9 cellular contexts compared by ENCODE assay signal in genomic region chr6:157456524-157456829, GRCh38.
DNase-seq lines count a peak whose midpoint lies in the region; ATAC-seq and TF ChIP-seq lines count a peak whose summit lies in the region.
"Had no signal": no experiment of that assay in that cellular context is flagged by ENCODE, and none has a peak within 500 bp of the region (broad histone marks: within the 10 kb centered on the region; RNA-seq: fewer than 3 reads in every experiment).

No MANE protein-coding gene starts in this region.

- H2BK120ac ChIP-seq in trophoblast cell (ENCODE audit: insufficient read depth, low read length, poor library complexity): no peak overlapping the region

- no peak overlapping the region for H3K27ac ChIP-seq in trophoblast cell (ENCODE audit: low read depth, low read length)
- H3K27ac ChIP-seq in SK-N-SH (ENCODE audit: low read depth in 2 of 2, low read length in 1 of 2): no peak overlapping the region
- H3K27ac ChIP-seq: A549 had no signal

- no peak overlapping the region for H2BK12ac ChIP-seq in trophoblast cell (ENCODE audit: low read length)

- H3K14ac ChIP-seq in trophoblast cell (ENCODE audit: low read length): no peak overlapping the region

- H2AK5ac ChIP-seq in trophoblast cell (ENCODE audit: low read length): no peak overlapping the region

- H3K4ac ChIP-seq in trophoblast cell (ENCODE audit: low read depth, low read length): no peak overlapping the region

- no CpG with 5 or more reads among the region's 4 CpGs for WGBS in trophoblast cell (ENCODE audit: extremely low coverage, insufficient coverage, insufficient read length)
- WGBS in SK-N-SH (ENCODE audit: low lambda C conversion rate): 88% methylated on average over 4 of the region's 4 CpGs

- no peaks in the 10 kb centered on the region for H3K9me3 Mint-ChIP-seq in activated CD4-positive, alpha-beta T cell treated with anti-CD3 and anti-CD28 coated beads for 36 hours (ENCODE audit: low read depth)
- H3K9me3 Mint-ChIP-seq in WTC11: no peaks in the 10 kb centered on the region

- H3F3A ChIP-seq in SK-N-SH (replicated peaks; ENCODE audit: insufficient read depth): peaks cover 8% of the 10 kb centered on the region

- H3K36me3 Mint-ChIP-seq in activated CD4-positive, alpha-beta T cell treated with anti-CD3 and anti-CD28 coated beads for 36 hours (ENCODE audit: low read depth): no peaks in the 10 kb centered on the region
- no peaks in the 10 kb centered on the region for H3K36me3 Mint-ChIP-seq in WTC11

- H4K91ac ChIP-seq in trophoblast cell (ENCODE audit: low read depth, low read length): no peak overlapping the region

- CTCF ChIA-PET in activated CD4-positive, alpha-beta T cell treated with anti-CD3 and anti-CD28 coated beads for 36 hours (lab: Charles Lee): interaction anchor here (0.6 kb wide), 1 partner anchor 113 kb away, joined by 3 read pairs; no protein-coding TSS in a partner anchor
- CTCF ChIA-PET in WTC11 (lab: Charles Lee): no interaction called here
- CTCF ChIA-PET in SK-N-SH (lab: Yijun Ruan, JAX): no interaction called here

- no peak overlapping the region for H2AFZ ChIP-seq in trophoblast cell (ENCODE audit: insufficient read depth, low read length, poor library complexity)
- no peak overlapping the region for H2AFZ ChIP-seq in SK-N-SH (ENCODE audit: low read depth)

- H3K27me3 ChIP-seq in trophoblast cell (ENCODE audit: insufficient read depth, low read length) (no peaks in the 10 kb centered on the region), SK-N-SH (ENCODE audit: insufficient read depth) (no peaks in the 10 kb centered on the region)

- H3K9me2 ChIP-seq in SK-N-SH: no peaks in the 10 kb centered on the region

- peaks cover 40% of the 10 kb centered on the region for H3K4me1 Mint-ChIP-seq in activated CD4-positive, alpha-beta T cell treated with anti-CD3 and anti-CD28 coated beads for 36 hours
- H3K4me1 Mint-ChIP-seq in WTC11: peaks cover 34% of the 10 kb centered on the region

- H4K20me1 ChIP-seq in SK-N-SH (ENCODE audit: insufficient read depth): no peaks in the 10 kb centered on the region

- no peak overlapping the region for H3K23ac ChIP-seq in trophoblast cell (ENCODE audit: low read length)

- no peak overlapping the region for H4K12ac ChIP-seq in trophoblast cell (ENCODE audit: low read depth, low read length)

- no peak for TF ChIP-seq EP300 in SK-N-SH (IDR thresholded peaks at IDR 0.05; ENCODE audit: borderline replicate concordance in 1 of 2, low read depth in 1 of 2, low read length in 1 of 2)

- no peak overlapping the region for H3K9ac ChIP-seq in trophoblast cell (ENCODE audit: low read length)
- no peak overlapping the region for H3K9ac ChIP-seq in SK-N-SH

- intact Hi-C loops in activated CD4-positive, alpha-beta T cell treated with anti-CD3 and anti-CD28 coated beads for 36 hours (cut with DNase I, micrococcal nuclease): loop anchor here in 1 of 2 experiments (2.0 kb wide), 1 partner anchor 134 kb away; the partner anchor contains the start of gene TMEM242
- intact Hi-C loops in Right ventricle myocardium inferior (cut with DNase I): no loop called here

- no peaks in the 10 kb centered on the region for H3K27me3 Mint-ChIP-seq in activated CD4-positive, alpha-beta T cell treated with anti-CD3 and anti-CD28 coated beads for 36 hours
- H3K27me3 Mint-ChIP-seq in WTC11 (ENCODE audit: low read depth): no peaks in the 10 kb centered on the region

- TF ChIP-seq CTCF in WTC11 (IDR thresholded peaks at IDR 0.05) (no peak), SK-N-SH (IDR thresholded peaks at IDR 0.05) (no peak)

- TF ChIP-seq RAD21 in SK-N-SH (IDR thresholded peaks at IDR 0.05; ENCODE audit: low read length): no peak

- no peak overlapping the region for H3K4me3 Mint-ChIP-seq in activated CD4-positive, alpha-beta T cell treated with anti-CD3 and anti-CD28 coated beads for 36 hours
- no peak overlapping the region for H3K4me3 Mint-ChIP-seq in WTC11

- H3K4me1 ChIP-seq in trophoblast cell (ENCODE audit: control insufficient read depth in 1 of 2, insufficient read depth in 2 of 2, low read length in 2 of 2): peaks cover 3 to 13% of the 10 kb centered on the region in 2 experiments
- H3K4me1 ChIP-seq in SK-N-SH (ENCODE audit: control insufficient read depth in 1 of 2, insufficient read depth in 2 of 2, low read depth in 1 of 2, low read length in 1 of 2): peaks cover 3 to 4% of the 10 kb centered on the region in 2 experiments; a peak in 1 of 4 replicates
- H3K4me1 ChIP-seq: A549 had no signal

- H3K4me3 ChIP-seq in trophoblast cell (ENCODE audit: low read depth, low read length) (no peak overlapping the region), SK-N-SH (ENCODE audit: low read depth in 2 of 2, low read length in 1 of 2) (no peak overlapping the region)
- H3K4me3 ChIP-seq: A549 had no signal

- POLR2A ChIA-PET in activated CD4-positive, alpha-beta T cell treated with anti-CD3 and anti-CD28 coated beads for 36 hours (lab: Charles Lee): no interaction called here
- POLR2A ChIA-PET in WTC11 (lab: Charles Lee): no interaction called here
- POLR2A ChIA-PET in SK-N-SH (lab: Yijun Ruan, JAX): no interaction called here

- H3K79me2 ChIP-seq in trophoblast cell (ENCODE audit: control insufficient read depth, insufficient read depth, low read length, poor library complexity) (no peaks in the 10 kb centered on the region), SK-N-SH (ENCODE audit: insufficient read depth) (no peaks in the 10 kb centered on the region)

- no peaks in the 10 kb centered on the region for H3K9me3 ChIP-seq in trophoblast cell (ENCODE audit: insufficient read depth, low read depth, low read length)
- no peaks in the 10 kb centered on the region for H3K9me3 ChIP-seq in SK-N-SH
- H3K9me3 ChIP-seq: A549 had no signal

- peak; percentile 42 for ATAC-seq in activated CD4-positive, alpha-beta T cell treated with anti-CD3 and anti-CD28 coated beads for 36 hours
- ATAC-seq in HG02884 (IDR thresholded peaks at IDR 0.05; ENCODE audit: unreplicated experiment): peak; percentile 47
- no peak; the same call in 1 of the 2 replicates for ATAC-seq in WTC11
- no peak for ATAC-seq in Right ventricle myocardium inferior
- ATAC-seq: A549 had no signal

- no peak overlapping the region for H2BK5ac ChIP-seq in trophoblast cell (ENCODE audit: low read depth, low read length, poor library complexity)

- H3K36me3 ChIP-seq in trophoblast cell (ENCODE audit: control insufficient read depth in 1 of 2, insufficient read depth in 2 of 2, low read length in 2 of 2) (no peaks in the 10 kb centered on the region), SK-N-SH (replicated peaks in 1 of 2; ENCODE audit: control insufficient read depth in 1 of 2, insufficient read depth in 2 of 2, low read length in 1 of 2) (no peaks in the 10 kb centered on the region)

- H3K18ac ChIP-seq in trophoblast cell (ENCODE audit: low read length): no peak overlapping the region

- peak overlapping the region; percentile 52 for H3K27ac Mint-ChIP-seq in activated CD4-positive, alpha-beta T cell treated with anti-CD3 and anti-CD28 coated beads for 36 hours
- 0 out of 2 replicates have a peak overlapping the region, but pooled peaks have one; percentile 3 for H3K27ac Mint-ChIP-seq in WTC11

- H4K8ac ChIP-seq in trophoblast cell (ENCODE audit: low read depth, low read length): no peak overlapping the region

- no peak overlapping the region for H3K4me2 ChIP-seq in trophoblast cell (ENCODE audit: low read length)
- H3K4me2 ChIP-seq in SK-N-SH: no peak overlapping the region
- H3K4me2 ChIP-seq: A549 had no signal

- peak; percentile 52 for DNase-seq in activated CD4-positive, alpha-beta T cell treated with anti-CD3 and anti-CD28 coated beads for 36 hours
- no peak for DNase-seq in activated CD4-positive, alpha-beta T cell treated with anti-CD3 and anti-CD28 coated beads for 4 hours
- no peak for DNase-seq in WTC11 (ENCODE audit: low spot score)
- peak; percentile 32 to 92 for DNase-seq in trophoblast cell
- no peak for DNase-seq in SK-N-SH
- DNase-seq in Right ventricle myocardium inferior (ENCODE audit: missing footprints): no peak
- DNase-seq in stimulated activated CD4-positive, alpha-beta T cell treated with anti-CD3 and anti-CD28 coated beads, Interleukin-4, amount 100 ng/mL, for 24 hours: no peak

- peaks cover under 1% of the 10 kb centered on the region for H3K79me1 ChIP-seq in trophoblast cell (ENCODE audit: low read length)

TF ChIP-seq in WTC11, 78 proteins besides CTCF, POLR2A, EP300 and RAD21 (continues in another document):
- TF ChIP-seq CREM (CRISPR knock-in tag; IDR thresholded peaks at IDR 0.05): no peak
- no peak for TF ChIP-seq JAZF1 (CRISPR knock-in tag; IDR thresholded peaks at IDR 0.05)
- TF ChIP-seq SMAD3 (CRISPR knock-in tag; IDR thresholded peaks at IDR 0.05; ENCODE audit: borderline replicate concordance): no peak
- TF ChIP-seq ATF2 (CRISPR knock-in tag; IDR thresholded peaks at IDR 0.05; ENCODE audit: borderline replicate concordance, low read depth): no peak
- no peak for TF ChIP-seq TEAD4 (CRISPR knock-in tag; IDR thresholded peaks at IDR 0.05)

TF ChIP-seq in SK-N-SH, 30 proteins besides CTCF, POLR2A, EP300 and RAD21 (continues in another document):
- TF ChIP-seq, protein P1, sequence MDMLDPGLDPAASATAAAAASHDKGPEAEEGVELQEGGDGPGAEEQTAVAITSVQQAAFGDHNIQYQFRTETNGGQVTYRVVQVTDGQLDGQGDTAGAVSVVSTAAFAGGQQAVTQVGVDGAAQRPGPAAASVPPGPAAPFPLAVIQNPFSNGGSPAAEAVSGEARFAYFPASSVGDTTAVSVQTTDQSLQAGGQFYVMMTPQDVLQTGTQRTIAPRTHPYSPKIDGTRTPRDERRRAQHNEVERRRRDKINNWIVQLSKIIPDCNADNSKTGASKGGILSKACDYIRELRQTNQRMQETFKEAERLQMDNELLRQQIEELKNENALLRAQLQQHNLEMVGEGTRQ (IDR thresholded peaks at IDR 0.05; ENCODE audit: borderline replicate concordance, low read depth, low read length): no peak
- TF ChIP-seq SIN3A (IDR thresholded peaks at IDR 0.05; ENCODE audit: borderline replicate concordance, low read depth, low read length) (no peak), IRF3 (IDR thresholded peaks at IDR 0.05; ENCODE audit: low read depth, low read length) (no peak), SMC3 (IDR thresholded peaks at IDR 0.05; ENCODE audit: low read depth, low read length) (no peak), RXRA (IDR thresholded peaks at IDR 0.05; ENCODE audit: borderline replicate concordance, low read depth) (no peak), POLR2AphosphoS5 (IDR thresholded peaks at IDR 0.05; ENCODE audit: low read depth, low read length) (no peak), NFIC (IDR thresholded peaks at IDR 0.05; ENCODE audit: borderline replicate concordance) (no peak), TCF12 (IDR thresholded peaks at IDR 0.05) (no peak), NRF1 (IDR thresholded peaks at IDR 0.05; ENCODE audit: low read depth, low read length) (no peak)

Comparison
In these comparisons a context has a peak if more than half of its experiments do, and no peak if none do; other contexts are left out.
1. DNase-seq: peak in activated CD4-positive, alpha-beta T cell treated with anti-CD3 and anti-CD28 coated beads for 36 hours (single experiment) and trophoblast cell (2 of 2); none in activated CD4-positive, alpha-beta T cell treated with anti-CD3 and anti-CD28 coated beads for 4 hours (0 of 2), WTC11 (single experiment), SK-N-SH (single experiment), Right ventricle myocardium inferior (single experiment) and stimulated activated CD4-positive, alpha-beta T cell treated with anti-CD3 and anti-CD28 coated beads, Interleukin-4, amount 100 ng/mL, for 24 hours (single experiment).
2. ATAC-seq: peak in activated CD4-positive, alpha-beta T cell treated with anti-CD3 and anti-CD28 coated beads for 36 hours (single experiment) and HG02884 (single experiment); none in WTC11 (single experiment) and Right ventricle myocardium inferior (single experiment).